ENCODE assay signal across 8 cellular contexts in the genomic region with DNA sequence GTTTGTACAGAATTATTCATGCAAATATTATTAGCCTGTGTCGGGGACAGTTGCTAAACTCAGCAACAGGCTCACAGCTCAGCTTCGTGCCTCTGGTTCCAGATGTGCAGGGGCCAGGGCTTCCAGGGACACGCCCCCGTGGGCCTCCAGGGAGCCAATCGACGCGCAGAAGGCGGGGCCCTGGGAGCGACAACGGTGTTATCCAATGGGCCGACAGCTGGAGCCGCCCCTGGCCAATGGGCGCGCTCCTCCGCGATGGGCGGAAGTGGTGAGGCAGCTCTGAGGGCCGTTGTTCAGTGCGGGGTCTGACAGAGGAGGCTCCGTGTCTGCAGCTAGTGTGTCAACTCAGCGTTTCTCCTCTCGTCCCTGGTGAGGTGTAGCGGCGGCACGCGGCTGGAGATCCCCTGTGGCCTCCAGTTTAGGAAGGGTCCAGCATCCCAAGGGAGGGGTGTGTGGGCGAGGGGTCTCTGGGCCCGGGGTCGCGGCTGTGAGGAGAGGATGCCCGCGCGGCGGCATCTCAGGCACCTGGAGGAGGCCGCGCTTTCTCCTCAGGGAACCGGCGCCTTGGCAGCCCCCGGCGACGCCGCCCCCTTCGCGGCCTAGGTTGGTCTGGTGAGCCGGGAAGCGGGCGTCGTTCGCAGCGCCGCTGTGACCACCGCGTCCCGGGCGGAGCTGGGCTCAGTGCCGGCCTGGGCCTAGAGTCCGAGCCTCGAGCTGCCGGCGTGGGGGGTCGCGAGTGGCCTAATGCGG. TPM values are rescaled to one million over a fixed set of nuclear protein-coding genes. Genes with fewer than 3 reads are reported as not detected.
DNase-seq lines count a peak whose midpoint lies in the region; ATAC-seq and TF ChIP-seq lines count a peak whose summit lies in the region.

TRAFD1 (plus strand) TSS at position 311 of the 750 bp plus-strand sequence. CDS start 4,963 bp downstream, outside the sequence.

- H3K9me3 ChIP-seq in BE2C (no peaks in the 10 kb centered on the region), colonic mucosa (no peaks in the 10 kb centered on the region)

- H3K36me3 ChIP-seq in BE2C: no peaks in the 10 kb centered on the region; the same call in 1 of the 2 replicates
- H3K36me3 ChIP-seq in colonic mucosa: no peaks in the 10 kb centered on the region

- intact Hi-C loops in colonic mucosa (cut with DNase I): no loop called here

- H3K4me1 ChIP-seq in BE2C (no peaks in the 10 kb centered on the region; the same call in 1 of the 2 replicates), colonic mucosa (peaks cover 13% of the 10 kb centered on the region)

- peak within 1 kb of the TSS; percentile 89 to 96 for H3K9ac ChIP-seq in colonic mucosa (ENCODE audit: low read depth in 2 of 2, low read length in 2 of 2)

- peak; percentile 89 for ATAC-seq in HG03460 (IDR thresholded peaks at IDR 0.05; ENCODE audit: unreplicated experiment)

- DNase-seq in BE2C: peak; percentile 99
- DNase-seq in GM19240 (ENCODE audit: insufficient read length, low spot score): peak; percentile 89
- DNase-seq in NCI-H526 (lab: John Stamatoyannopoulos, UW): peak; percentile 92 to 98
- DNase-seq in activated CD4-positive, alpha-beta T cell treated with anti-CD3 and anti-CD28 coated beads for 48 hours: peak; percentile 99
- DNase-seq in colonic mucosa: peak; percentile 99
- DNase-seq in kidney tubule cell (ENCODE audit: low spot score): peak; percentile 96
- peak; percentile 92 to 99 (median 96) for DNase-seq in stimulated activated CD4-positive, alpha-beta T cell treated with anti-CD3 and anti-CD28 coated beads, Interleukin-1b, Interleukin-23, amount 100 ng/mL, for 24 hours (ENCODE audit: low read depth in 4 of 4, low spot score in 1 of 4)

- H3K27me3 ChIP-seq in BE2C (no peaks in the 10 kb centered on the region), colonic mucosa (no peaks in the 10 kb centered on the region)

- no peak for TF ChIP-seq CTCF in BE2C (IDR thresholded peaks at IDR 0.05; ENCODE audit: low read depth, low read length)
- TF ChIP-seq CTCF in colonic mucosa (IDR thresholded peaks at IDR 0.05): no peak

- H3K4me3 ChIP-seq in BE2C (ENCODE audit: low read depth, low read length) (peak within 1 kb of the TSS; percentile 86), colonic mucosa (peak within 1 kb of the TSS; percentile 85)

- peak within 1 kb of the TSS; percentile 90 for H3K27ac ChIP-seq in colonic mucosa

RNA-seq across cellular contexts. Expression of gene TRAFD1, which starts in this region (rescaled TPM):
- polyA plus RNA-seq in BE2C (2012; ENCODE audit: insufficient read depth, insufficient read length, low read depth): 14.3 TPM
- 10 to 100 TPM; 22.8 to 37.2 TPM for total RNA-seq in colonic mucosa

Comparison
In these comparisons a context has a peak if more than half of its experiments do, and no peak if none do; other contexts are left out.
1. Peak in every context shown above with its lines: DNase-seq, ATAC-seq, H3K4me3 ChIP-seq and H3K27ac ChIP-seq.